Comparison of ENCODE assay signal across 26 cellular contexts in genomic region chr6:160949531-160949930, GRCh38. TPM values are rescaled to one million over a fixed set of nuclear protein-coding genes. Genes with fewer than 3 reads are reported as not detected.
DNase-seq lines count a peak whose midpoint lies in the region; ATAC-seq and TF ChIP-seq lines count a peak whose summit lies in the region.
"Had no signal": no experiment of that assay in that cellular context is flagged by ENCODE, and none has a peak within 500 bp of the region (broad histone marks: within the 10 kb centered on the region; RNA-seq: fewer than 3 reads in every experiment).

No MANE protein-coding gene starts in this region.

- 36% methylated on average over 2 of the region's 2 CpGs for WGBS in prostate gland

- intact Hi-C loops in ascending aorta (cut with DNase I) = loop anchor here (1.0 kb wide), 1 partner anchor 42 kb away; the partner anchor contains the start of gene MAP3K4
- intact Hi-C loops in prostate gland (cut with DNase I) = no loop called here

- H3K36me3 Mint-ChIP-seq in activated naive CD8-positive, alpha-beta T cell treated with anti-CD3 and anti-CD28 coated beads for 36 hours = no peaks in the 10 kb centered on the region
- peaks cover 2% of the 10 kb centered on the region for H3K36me3 Mint-ChIP-seq in T-helper 17 cell (ENCODE audit: low read depth)
- H3K36me3 Mint-ChIP-seq: activated naive CD8-positive, alpha-beta T cell; stimulated activated naive B cell treated with anti-CD40 and anti-IgM and Interleukin-4, amounts not matched to agents 10 μg/mL and 1 μg/mL and 100 μg/mL, for 72 hours had no signal

- H3K9me3 ChIP-seq in ascending aorta (no peaks in the 10 kb centered on the region), prostate gland (no peaks in the 10 kb centered on the region), T-helper 17 cell (ENCODE audit: control insufficient read depth, low read length, poor library complexity, severe bottlenecking) (no peaks in the 10 kb centered on the region)
- H3K9me3 ChIP-seq: BLaER1, Peyer's patch, right lobe of liver had no signal

- H3K4me3 Mint-ChIP-seq in activated naive CD8-positive, alpha-beta T cell treated with anti-CD3 and anti-CD28 coated beads for 36 hours = no peak overlapping the region
- no peak overlapping the region for H3K4me3 Mint-ChIP-seq in T-helper 17 cell
- H3K4me3 Mint-ChIP-seq: activated CD4-positive, alpha-beta T cell treated with anti-CD3 and anti-CD28 coated beads for 36 hours; activated CD8-positive, alpha-beta T cell treated with anti-CD3 and anti-CD28 coated beads, Interleukin-2, amount 10 ng/mL, durations not matched to agents 7 days and 5 days; activated naive CD8-positive, alpha-beta T cell; stimulated activated naive B cell treated with anti-CD40 and anti-IgM and Interleukin-4, amounts not matched to agents 10 μg/mL and 1 μg/mL and 100 μg/mL, for 72 hours had no signal

- peaks cover 15% of the 10 kb centered on the region for H3K4me1 ChIP-seq in ACC112 (ENCODE audit: control insufficient read depth, insufficient read depth, low read length, unreplicated experiment)
- peaks cover 0 to 5% of the 10 kb centered on the region in 2 donors for H3K4me1 ChIP-seq in ascending aorta
- H3K4me1 ChIP-seq in prostate gland (replicated peaks) = no peaks in the 10 kb centered on the region
- H3K4me1 ChIP-seq: BLaER1, parathyroid adenoma, Peyer's patch, right lobe of liver had no signal

- H3K27ac ChIP-seq in ACC112 (ENCODE audit: low read depth, low read length) (peak overlapping the region; percentile 76; the same call in 1 of the 2 replicates), ascending aorta (peak overlapping the region; percentile 68 to 72), prostate gland (peak overlapping the region in 1 of 2 donors; percentile 75)
- H3K27ac ChIP-seq: BLaER1, dorsolateral prefrontal cortex, parathyroid adenoma, Peyer's patch, right lobe of liver had no signal

- H3K27ac Mint-ChIP-seq in activated naive CD8-positive, alpha-beta T cell treated with anti-CD3 and anti-CD28 coated beads for 36 hours = no peak overlapping the region
- H3K27ac Mint-ChIP-seq in T-helper 17 cell = no peak overlapping the region
- H3K27ac Mint-ChIP-seq: activated CD4-positive, alpha-beta T cell treated with anti-CD3 and anti-CD28 coated beads for 36 hours; activated CD8-positive, alpha-beta T cell treated with anti-CD3 and anti-CD28 coated beads, Interleukin-2, amount 10 ng/mL, durations not matched to agents 7 days and 5 days; activated naive CD8-positive, alpha-beta T cell; stimulated activated naive B cell treated with anti-CD40 and anti-IgM and Interleukin-4, amounts not matched to agents 10 μg/mL and 1 μg/mL and 100 μg/mL, for 72 hours had no signal

- H2AFZ ChIP-seq in ACC112 (ENCODE audit: low read length, unreplicated experiment) = no peak overlapping the region
- H2AFZ ChIP-seq: parathyroid adenoma had no signal

- H3K27me3 Mint-ChIP-seq in activated naive CD8-positive, alpha-beta T cell treated with anti-CD3 and anti-CD28 coated beads for 36 hours = peaks cover 13% of the 10 kb centered on the region
- peaks cover 31% of the 10 kb centered on the region for H3K27me3 Mint-ChIP-seq in T-helper 17 cell

- H3K79me2 ChIP-seq in ACC112 (ENCODE audit: control insufficient read depth, insufficient read depth, low read length, unreplicated experiment) = no peaks in the 10 kb centered on the region
- H3K79me2 ChIP-seq: parathyroid adenoma had no signal

- no peak for TF ChIP-seq CTCF in ascending aorta (IDR thresholded peaks at IDR 0.05)
- no peak for TF ChIP-seq CTCF in prostate gland (IDR thresholded peaks at IDR 0.05)

- TF ChIP-seq POLR2A in prostate gland (IDR thresholded peaks at IDR 0.05) = no peak

- no peaks in the 10 kb centered on the region for H3K4me1 Mint-ChIP-seq in activated naive CD8-positive, alpha-beta T cell treated with anti-CD3 and anti-CD28 coated beads for 36 hours
- no peaks in the 10 kb centered on the region for H3K4me1 Mint-ChIP-seq in T-helper 17 cell
- H3K4me1 Mint-ChIP-seq: activated CD4-positive, alpha-beta T cell treated with anti-CD3 and anti-CD28 coated beads for 36 hours; stimulated activated naive B cell treated with anti-CD40 and anti-IgM and Interleukin-4, amounts not matched to agents 10 μg/mL and 1 μg/mL and 100 μg/mL, for 72 hours had no signal

- no peak for DNase-seq in ascending aorta (ENCODE audit: low spot score in 2 of 2)
- peak; percentile 25 for DNase-seq in prostate gland (ENCODE audit: low spot score)
- DNase-seq in activated naive CD8-positive, alpha-beta T cell treated with anti-CD3 and anti-CD28 coated beads for 36 hours = no peak
- no peak for DNase-seq in T-helper 17 cell
- no peak for DNase-seq in A172 (ENCODE audit: low spot score)
- DNase-seq: activated CD4-positive, alpha-beta T cell treated with anti-CD3 and anti-CD28 coated beads for 36 hours; activated CD8-positive, alpha-beta T cell treated with anti-CD3 and anti-CD28 coated beads, Interleukin-2, amount 10 ng/mL, durations not matched to agents 7 days and 5 days; aorta; DMS153; dorsolateral prefrontal cortex; H7; head of caudate nucleus; kidney glomerular epithelial cell; NCI-H1105 treated with DMSO at 0.1 percent for 48 hours; NCI-H2029; NCI-H748 treated with DMSO at 0.1 percent for 48 hours; Peyer's patch; right lobe of liver; stimulated activated naive B cell treated with anti-CD40 and anti-IgM and Interleukin-4, amounts not matched to agents 10 μg/mL and 1 μg/mL and 100 μg/mL, for 72 hours had no signal

- no peaks in the 10 kb centered on the region for H3K27me3 ChIP-seq in ACC112 (ENCODE audit: insufficient read depth, low read length)
- H3K27me3 ChIP-seq in ascending aorta = no peaks in the 10 kb centered on the region
- no peaks in the 10 kb centered on the region for H3K27me3 ChIP-seq in prostate gland (replicated peaks; ENCODE audit: insufficient read depth)
- H3K27me3 ChIP-seq: BLaER1, dorsolateral prefrontal cortex, Peyer's patch, right lobe of liver had no signal

- no peaks in the 10 kb centered on the region for H3K36me3 ChIP-seq in ACC112 (ENCODE audit: insufficient read depth, low read length)
- no peaks in the 10 kb centered on the region for H3K36me3 ChIP-seq in ascending aorta
- no peaks in the 10 kb centered on the region for H3K36me3 ChIP-seq in prostate gland
- H3K36me3 ChIP-seq: BLaER1, Peyer's patch, right lobe of liver had no signal

- ATAC-seq in esophagus mucosa (peak; percentile 78), T-helper 17 cell (no peak), GM18858 (IDR thresholded peaks at IDR 0.05; ENCODE audit: unreplicated experiment) (no peak)
- ATAC-seq: activated CD4-positive, alpha-beta T cell treated with anti-CD3 and anti-CD28 coated beads for 36 hours; activated CD8-positive, alpha-beta T cell treated with anti-CD3 and anti-CD28 coated beads, Interleukin-2, amount 10 ng/mL, durations not matched to agents 7 days and 5 days; K562; stimulated activated naive B cell treated with anti-CD40 and anti-IgM and Interleukin-4, amounts not matched to agents 10 μg/mL and 1 μg/mL and 100 μg/mL, for 72 hours had no signal

- H3K9me3 Mint-ChIP-seq in activated naive CD8-positive, alpha-beta T cell treated with anti-CD3 and anti-CD28 coated beads for 36 hours = no peaks in the 10 kb centered on the region

- no peak overlapping the region for H3K4me3 ChIP-seq in ACC112 (ENCODE audit: low read depth, low read length)
- H3K4me3 ChIP-seq in ascending aorta = no peak overlapping the region
- no peak overlapping the region for H3K4me3 ChIP-seq in prostate gland
- H3K4me3 ChIP-seq: BLaER1, dorsolateral prefrontal cortex, K562, Peyer's patch, right lobe of liver had no signal

RNA-seq across cellular contexts. Expression of gene MAP3K4, which starts 42.0 kb away (rescaled TPM):
- total RNA-seq in ascending aorta (14.9 TPM), esophagus mucosa (43.4 TPM), prostate gland (10 to 100 TPM; 26.2 to 59.2 TPM), T-helper 17 cell (100 to 1,000 TPM; 173 to 188 TPM)
- 10 to 100 TPM; 32.8 to 38.1 TPM for total RNA-seq in activated naive CD8-positive, alpha-beta T cell treated with anti-CD3 and anti-CD28 coated beads for 36 hours
- 17.8 and 19.5 TPM in 2 replicates for total RNA-seq in A172 (2014; rRNA removed; shearing (Covaris generic))
